Comparison of ENCODE assay signal across 9 cellular contexts in the genomic region with DNA sequence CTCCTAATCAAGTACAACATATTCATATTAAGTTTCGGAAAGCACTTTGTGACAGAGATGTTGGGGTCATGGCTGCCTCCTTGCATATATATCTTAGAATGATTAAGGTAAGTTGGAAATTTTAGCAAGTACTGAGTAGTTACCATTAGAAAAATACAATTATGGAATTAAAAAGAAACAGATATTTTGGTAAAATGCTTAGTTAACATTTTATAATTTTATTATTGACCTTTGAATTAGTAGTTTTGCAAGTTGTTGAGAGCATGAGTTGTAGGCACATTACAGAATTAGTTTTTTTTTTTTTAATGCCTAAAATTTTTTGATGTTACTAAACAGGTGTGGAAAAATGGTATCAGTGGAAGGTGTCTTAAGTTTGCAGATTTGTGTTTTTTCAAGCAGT.
"Had no signal": no experiment of that assay in that cellular context is flagged by ENCODE, and none has a peak within 500 bp of the region (broad histone marks: within the 10 kb centered on the region; RNA-seq: fewer than 3 reads in every experiment).

No MANE protein-coding gene starts in this region.

- H3K27ac ChIP-seq: GM23248 had no signal

- DNase-seq: GM23248, GOT3, H7, HFFc6, KG1 had no signal

- H3K9me3 ChIP-seq: HAP-1 had no signal

- H2AFZ ChIP-seq: GM23248 had no signal

- H3K4me1 Mint-ChIP-seq: IgD-negative memory B cell had no signal

- ATAC-seq: HCT116 had no signal

- H3K9me3 Mint-ChIP-seq: HFFc6, IgD-negative memory B cell had no signal

- FAIRE-seq: HTR-8/SVneo had no signal

- H3K27ac Mint-ChIP-seq: HFFc6, IgD-negative memory B cell had no signal

- H3K27me3 Mint-ChIP-seq: IgD-negative memory B cell had no signal

- H3K9ac ChIP-seq: GM23248 had no signal

- H3K4me3 ChIP-seq: GM23248, HAP-1 had no signal

- H3K4me1 ChIP-seq: HAP-1 had no signal

- H3K4me3 Mint-ChIP-seq: HFFc6, IgD-negative memory B cell had no signal
